ENCODE assay signal across 21 cellular contexts in genomic region chr2:96864343-96865091, GRCh38. TPM values are rescaled to one million over a fixed set of nuclear protein-coding genes. Genes with fewer than 3 reads are reported as not detected.
DNase-seq lines count a peak whose midpoint lies in the region; ATAC-seq, FAIRE-seq and TF ChIP-seq lines count a peak whose summit lies in the region.
"Had no signal": no experiment of that assay in that cellular context is flagged by ENCODE, and none has a peak within 500 bp of the region (broad histone marks: within the 10 kb centered on the region; RNA-seq: fewer than 3 reads in every experiment).

No MANE protein-coding gene starts in this region.

- H3K36me3 Mint-ChIP-seq in CD14-positive monocyte, result peaks cover 24 to 27% of the 10 kb centered on the region in 2 donors
- H3K36me3 Mint-ChIP-seq in activated T-cell treated with anti-CD3 and anti-CD28 coated beads, Interleukin-2, amount 50 U/mL, for 72 hours (ENCODE audit: insufficient read depth in 2 of 2), result peaks cover 4% of the 10 kb centered on the region in 2 donors

- H3K9ac ChIP-seq in GM12878 (ENCODE audit: control insufficient read depth, insufficient read depth, low read length), result no peak overlapping the region
- no peak overlapping the region for H3K9ac ChIP-seq in rectal smooth muscle tissue (ENCODE audit: low read length)

- TF ChIP-seq EP300 in GM12878 (IDR thresholded peaks at IDR 0.05; ENCODE audit: borderline replicate concordance in 1 of 2, control insufficient read depth in 1 of 2, low read depth in 2 of 2, low read length in 2 of 2), result no peak

- no peak overlapping the region for H3K4me3 Mint-ChIP-seq in CD14-positive monocyte
- H3K4me3 Mint-ChIP-seq in activated T-cell treated with anti-CD3 and anti-CD28 coated beads, Interleukin-2, amount 50 U/mL, for 72 hours, result no peak overlapping the region
- H3K4me3 Mint-ChIP-seq: T-helper 17 cell had no signal

- TF ChIP-seq CTCF in CD14-positive monocyte (IDR thresholded peaks at IDR 0.05), result no peak
- no peak for TF ChIP-seq CTCF in GM12878 (IDR thresholded peaks at IDR 0.05 in 2 of 3, conservative IDR thresholded peaks at IDR 0.05 in 1 of 3; ENCODE audit: control insufficient read depth in 2 of 3, extremely low read depth in 1 of 3, insufficient read depth in 1 of 3, low read depth in 3 of 3, low read length in 3 of 3)
- TF ChIP-seq CTCF in vagina (IDR thresholded peaks at IDR 0.05), result no peak

- H3K9me3 Mint-ChIP-seq in CD14-positive monocyte, result peaks cover 0 to 3% (median 0%) of the 10 kb centered on the region in 7 donors
- no peaks in the 10 kb centered on the region for H3K9me3 Mint-ChIP-seq in activated T-cell treated with anti-CD3 and anti-CD28 coated beads, Interleukin-2, amount 50 U/mL, for 72 hours

- H3K4me1 ChIP-seq in GM12878 (ENCODE audit: control insufficient read depth, insufficient read depth, low read length) (peaks cover 8% of the 10 kb centered on the region), rectal smooth muscle tissue (ENCODE audit: control insufficient read depth, insufficient read depth, low read length) (peaks cover 23% of the 10 kb centered on the region), vagina (peaks cover 46% of the 10 kb centered on the region)

- RAD21 ChIA-PET in GM12878 (lab: Charles Lee; ENCODE audit: unreplicated experiment), result no interaction called here

- H3K4me3 ChIP-seq in GM12878 (no peak overlapping the region), rectal smooth muscle tissue (ENCODE audit: low read length) (no peak overlapping the region), vagina (no peak overlapping the region)
- H3K4me3 ChIP-seq: adrenal gland had no signal

- TF ChIP-seq POLR2A in GM12878 (IDR thresholded peaks at IDR 0.05; ENCODE audit: low read depth, low read length), result no peak; the same call in 1 of the 2 replicates
- no peak for TF ChIP-seq POLR2A in vagina (IDR thresholded peaks at IDR 0.05)

- H3K27ac ChIP-seq in GM12878 (ENCODE audit: control insufficient read depth, insufficient read depth), result no peak overlapping the region
- peak overlapping the region; percentile 19 for H3K27ac ChIP-seq in rectal smooth muscle tissue (ENCODE audit: low read depth, low read length)
- H3K27ac ChIP-seq in vagina, result no peak overlapping the region
- H3K27ac ChIP-seq: C4-2B had no signal

- H3K36me3 ChIP-seq in GM12878 (ENCODE audit: control insufficient read depth in 2 of 2, insufficient read depth in 2 of 2, low read length in 1 of 2), result peaks cover 11 to 30% of the 10 kb centered on the region in 2 experiments; a peak in 3 of 4 replicates
- H3K36me3 ChIP-seq in rectal smooth muscle tissue (ENCODE audit: control insufficient read depth, insufficient read depth, low read length), result peaks cover 53% of the 10 kb centered on the region
- H3K36me3 ChIP-seq in vagina, result peaks cover 0 to 61% of the 10 kb centered on the region in 2 donors

- no peak for TF ChIP-seq RAD21 in GM12878 (IDR thresholded peaks at IDR 0.05; ENCODE audit: insufficient read depth, low read depth, low read length)

- POLR2A ChIA-PET in GM12878 (lab: Charles Lee), result no interaction called here

- no peak overlapping the region for H3K4me2 ChIP-seq in GM12878 (ENCODE audit: control insufficient read depth, insufficient read depth)

- ATAC-seq in GM12878 (no peak), left ventricle myocardium superior (peak; percentile 48)
- ATAC-seq in activated T-cell treated with anti-CD3 and anti-CD28 coated beads, Interleukin-2, amount 50 U/mL, for 72 hours (replicated peaks in 1 of 2), result no peak
- ATAC-seq: Panc1, T-helper 17 cell had no signal

- H4K20me1 ChIP-seq in GM12878 (ENCODE audit: control insufficient read depth, insufficient read depth), result no peaks in the 10 kb centered on the region

- peak; percentile 27 for DNase-seq in CD14-positive monocyte (ENCODE audit: low spot score)
- no peak for DNase-seq in GM12878 (ENCODE audit: low read depth, low spot score)
- DNase-seq in left ventricle myocardium superior, result peak; percentile 92
- DNase-seq in NCI-H774 (lab: John Stamatoyannopoulos, UW), result no peak
- no peak for DNase-seq in vagina (ENCODE audit: extremely low spot score in 2 of 2)
- DNase-seq in NCI-H2171 (lab: John Stamatoyannopoulos, UW), result no peak
- DNase-seq in activated T-cell treated with anti-CD3 and anti-CD28 coated beads, Interleukin-2, amount 50 U/mL, for 72 hours, result no peak
- DNase-seq: ACHN; activated effector memory CD4-positive, alpha-beta T cell treated with anti-CD3 and anti-CD28 coated beads, Interleukin-2, amount 50 U/mL, for 16 hours; adrenal gland; DMS 273 treated with DMSO at 0.1 percent for 48 hours; GOT3; NCI-H1694 treated with DMSO at 0.1 percent for 48 hours; NCI-H446; NK-92 treated with Interleukin-12 subunit alpha and Interleukin-12 subunit beta, amount 100 ng/mL, for 24 hours; T-helper 17 cell had no signal

- H3K27me3 ChIP-seq in GM12878 (replicated peaks in 1 of 2; ENCODE audit: control insufficient read depth in 2 of 2, insufficient read depth in 2 of 2, low read length in 1 of 2) (no peaks in the 10 kb centered on the region), rectal smooth muscle tissue (ENCODE audit: control insufficient read depth, insufficient read depth, low read length) (no peaks in the 10 kb centered on the region), vagina (no peaks in the 10 kb centered on the region)
- H3K27me3 ChIP-seq: adrenal gland had no signal

- no TSS peak for BruUV-seq in GM12878 (replicated peaks; lab: Mats Ljungman, UMichigan)

- SMC1A ChIA-PET in GM12878 (lab: Charles Lee; ENCODE audit: uncharacterized antibody, unreplicated experiment), result no interaction called here

- in situ Hi-C loops in GM12878 (cut with MboI), result no loop called here

- no peak overlapping the region for H2AFZ ChIP-seq in GM12878 (ENCODE audit: control insufficient read depth, low read depth, low read length)

- no peak overlapping the region for H3K27ac Mint-ChIP-seq in CD14-positive monocyte
- H3K27ac Mint-ChIP-seq in activated T-cell treated with anti-CD3 and anti-CD28 coated beads, Interleukin-2, amount 50 U/mL, for 72 hours, result no peak overlapping the region
- H3K27ac Mint-ChIP-seq: T-helper 17 cell had no signal

- intact Hi-C loops in CD14-positive monocyte (cut with micrococcal nuclease) (no loop called here), GM12878 (cut with micrococcal nuclease; ENCODE audit: unreplicated experiment) (loop anchor here (5.0 kb wide), 1 partner anchor 227 kb away; the partner anchor contains the start of gene KANSL3), left ventricle myocardium superior (cut with micrococcal nuclease) (no loop called here), vagina (cut with DNase I) (no loop called here)

- CTCF ChIA-PET in GM12878 (lab: Yijun Ruan, JAX), result interaction anchor here (1.4 kb wide), 1 partner anchor 9 kb away, joined by 5 read pairs; no protein-coding TSS in a partner anchor

- peaks cover 37 to 84% (median 48%) of the 10 kb centered on the region in 3 donors for H3K27me3 Mint-ChIP-seq in CD14-positive monocyte (ENCODE audit: low read depth in 3 of 3)
- no peaks in the 10 kb centered on the region for H3K27me3 Mint-ChIP-seq in activated T-cell treated with anti-CD3 and anti-CD28 coated beads, Interleukin-2, amount 50 U/mL, for 72 hours (ENCODE audit: low read depth)
- H3K27me3 Mint-ChIP-seq: T-helper 17 cell had no signal

- H3K4me1 Mint-ChIP-seq in CD14-positive monocyte, result peaks cover 56% of the 10 kb centered on the region
- peaks cover 23% of the 10 kb centered on the region for H3K4me1 Mint-ChIP-seq in activated T-cell treated with anti-CD3 and anti-CD28 coated beads, Interleukin-2, amount 50 U/mL, for 72 hours (ENCODE audit: low read depth)

- peaks cover 35% of the 10 kb centered on the region for H3K79me2 ChIP-seq in GM12878 (ENCODE audit: control insufficient read depth, insufficient read depth, low read length)

- WGBS in GM12878 (ENCODE audit: insufficient coverage, insufficient replicate concordance, low lambda C conversion rate, missing lambda C conversion rate), result 95% methylated on average over 25 of the region's 25 CpGs

- no peaks in the 10 kb centered on the region for H3K9me3 ChIP-seq in GM12878 (replicated peaks; ENCODE audit: control insufficient read depth, insufficient read depth, low read length)
- H3K9me3 ChIP-seq in vagina, result no peaks in the 10 kb centered on the region
- H3K9me3 ChIP-seq: adrenal gland had no signal

- no peak for FAIRE-seq in GM12878 (lab: Jason Lieb, UNC)
- FAIRE-seq: bronchial epithelial cell, GM12892 had no signal

RNA-seq across cellular contexts. Expression of gene SEMA4C, which starts 5.4 kb away (rescaled TPM):
- polyA plus RNA-seq in CD14-positive monocyte (under 1 TPM; 0.08 to 0.21 TPM), GM12878 (2011; rRNA removed) (10.6 and 20.8 TPM in 2 replicates), GM12878 (2014; fragmentation: Illumina TruSeq; extraction: Trizol) (3.8 and 6.5 TPM in 2 replicates), GM12878 (2014; fragmentation: Nextera tagmentation; extraction: Ambion mirVana) (under 1 TPM; 0.06 to 0.18 TPM), GM12878 (2014; rRNA removed) (17.5 and 18.0 TPM in 2 replicates), GM12878 (2016; fragmentation: Nextera tagmentation; extraction: Ambion mirVana) (1 to 10 TPM; 5.3 to 6.4 TPM)
- total RNA-seq in GM12878 (2013; cell fraction: nucleolus; rRNA removed), result 47.1 and 54.6 TPM in 2 replicates
- total RNA-seq in GM12878 (2014; rRNA removed) (15.8 and 16.5 TPM in 2 replicates), GM12878 (2014; rRNA removed; fragmentation: Illumina TruSeq; extraction: Trizol) (6.3 and 7.2 TPM in 2 replicates), GM12878 (2021) (21.6 and 26.1 TPM in 2 replicates), left ventricle myocardium superior (17.0 TPM), vagina (60.6 TPM)
- polyA plus RNA-seq in GM12878 (2011; ENCODE audit: low read depth), result 4.8 TPM
- 19.6 and 26.6 TPM in 2 replicates for polyA plus RNA-seq in GM12878 (2011; cell fraction: cytosol; rRNA removed)
- polyA plus RNA-seq in GM12878 (2011; cell fraction: nucleus; rRNA removed), result 81.6 and 88.9 TPM in 2 replicates
- 10.6 and 12.7 TPM in 2 replicates for polyA plus RNA-seq in GM12878 (2012)
- 26.9 and 31.0 TPM in 2 replicates for polyA minus RNA-seq in GM12878 (2011; rRNA and poly(A)+ RNA removed)
- 13.6 and 15.0 TPM in 2 replicates for polyA minus RNA-seq in GM12878 (2011; cell fraction: cytosol; rRNA and poly(A)+ RNA removed)
- 14.1 and 24.3 TPM in 2 replicates for polyA minus RNA-seq in GM12878 (2011; cell fraction: nucleus; rRNA and poly(A)+ RNA removed)
- 10 to 100 TPM; 16.0 to 22.2 TPM for total RNA-seq in activated T-cell treated with anti-CD3 and anti-CD28 coated beads, Interleukin-2, amount 50 U/mL, for 72 hours

RNA-seq across cellular contexts. Expression of gene ANKRD39, which starts 6.7 kb away (rescaled TPM):
- 1 to 10 TPM; 9.0 to 9.7 TPM for polyA plus RNA-seq in CD14-positive monocyte
- total RNA-seq in GM12878 (2013; cell fraction: nucleolus; rRNA removed), result 24.3 and 25.0 TPM in 2 replicates
- total RNA-seq in GM12878 (2014; rRNA removed), result 30.0 and 32.1 TPM in 2 replicates
- 11.2 and 11.5 TPM in 2 replicates for total RNA-seq in GM12878 (2014; rRNA removed; fragmentation: Illumina TruSeq; extraction: Trizol)
- 23.0 and 24.9 TPM in 2 replicates for total RNA-seq in GM12878 (2021)
- polyA plus RNA-seq in GM12878 (2011; ENCODE audit: low read depth), result 8.5 TPM
- polyA plus RNA-seq in GM12878 (2011; rRNA removed), result 9.1 and 18.6 TPM in 2 replicates
- polyA plus RNA-seq in GM12878 (2011; cell fraction: cytosol; rRNA removed), result 18.4 and 28.0 TPM in 2 replicates
- polyA plus RNA-seq in GM12878 (2011; cell fraction: nucleus; rRNA removed), result 25.2 and 29.1 TPM in 2 replicates
- 16.2 and 19.1 TPM in 2 replicates for polyA plus RNA-seq in GM12878 (2012)
- polyA plus RNA-seq in GM12878 (2014; fragmentation: Illumina TruSeq; extraction: Trizol), result 1.8 and 7.4 TPM in 2 replicates
- polyA plus RNA-seq in GM12878 (2014; fragmentation: Nextera tagmentation; extraction: Ambion mirVana), result 10 to 100 TPM; 18.0 to 22.5 TPM
- polyA plus RNA-seq in GM12878 (2014; rRNA removed), result 31.8 and 37.9 TPM in 2 replicates
- 10 to 100 TPM; 30.3 to 36.2 TPM for polyA plus RNA-seq in GM12878 (2016; fragmentation: Nextera tagmentation; extraction: Ambion mirVana)
- 7.2 and 13.4 TPM in 2 replicates for polyA minus RNA-seq in GM12878 (2011; rRNA and poly(A)+ RNA removed)
- polyA minus RNA-seq in GM12878 (2011; cell fraction: cytosol; rRNA and poly(A)+ RNA removed), result 4.2 and 4.8 TPM in 2 replicates
- 4.8 and 9.9 TPM in 2 replicates for polyA minus RNA-seq in GM12878 (2011; cell fraction: nucleus; rRNA and poly(A)+ RNA removed)
- 16.1 TPM for total RNA-seq in left ventricle myocardium superior
- total RNA-seq in vagina, result 20.4 TPM
- total RNA-seq in activated T-cell treated with anti-CD3 and anti-CD28 coated beads, Interleukin-2, amount 50 U/mL, for 72 hours, result 10 to 100 TPM; 16.5 to 17.2 TPM

RNA-seq across cellular contexts. Expression of gene ANKRD23, which starts 20.7 kb away (rescaled TPM):
- polyA plus RNA-seq in CD14-positive monocyte, result not detected
- 12.3 and 15.0 TPM in 2 replicates for total RNA-seq in GM12878 (2013; cell fraction: nucleolus; rRNA removed)
- total RNA-seq in GM12878 (2014; rRNA removed), result 2.7 and 3.3 TPM in 2 replicates
- total RNA-seq in GM12878 (2014; rRNA removed; fragmentation: Illumina TruSeq; extraction: Trizol), result 2.6 and 2.8 TPM in 2 replicates
- total RNA-seq in GM12878 (2021), result 3.5 and 3.9 TPM in 2 replicates
- polyA plus RNA-seq in GM12878 (2011; ENCODE audit: low read depth), result 1.00 TPM
- polyA plus RNA-seq in GM12878 (2011; rRNA removed), result 1.7 and 2.3 TPM in 2 replicates
- polyA plus RNA-seq in GM12878 (2011; cell fraction: cytosol; rRNA removed), result 1.1 and 2.2 TPM in 2 replicates
- polyA plus RNA-seq in GM12878 (2011; cell fraction: nucleus; rRNA removed), result 17.6 and 25.2 TPM in 2 replicates
- 2.0 and 2.6 TPM in 2 replicates for polyA plus RNA-seq in GM12878 (2012)
- polyA plus RNA-seq in GM12878 (2014; fragmentation: Illumina TruSeq; extraction: Trizol), result 1.5 and 2.0 TPM in 2 replicates
- under 1 TPM; 0.34 to 0.77 TPM for polyA plus RNA-seq in GM12878 (2014; fragmentation: Nextera tagmentation; extraction: Ambion mirVana)
- 5.3 and 6.2 TPM in 2 replicates for polyA plus RNA-seq in GM12878 (2014; rRNA removed)
- 1 to 10 TPM; 2.6 to 2.8 TPM for polyA plus RNA-seq in GM12878 (2016; fragmentation: Nextera tagmentation; extraction: Ambion mirVana)
- polyA minus RNA-seq in GM12878 (2011; rRNA and poly(A)+ RNA removed), result 1.6 and 1.9 TPM in 2 replicates
- 0.94 TPM in 1 of 2 replicates, not detected in the other for polyA minus RNA-seq in GM12878 (2011; cell fraction: cytosol; rRNA and poly(A)+ RNA removed)
- polyA minus RNA-seq in GM12878 (2011; cell fraction: nucleus; rRNA and poly(A)+ RNA removed), result 3.1 and 4.7 TPM in 2 replicates
- total RNA-seq in left ventricle myocardium superior, result 5.5 TPM
- total RNA-seq in vagina, result 0.98 TPM
- 1 to 10 TPM; 4.4 to 5.7 TPM for total RNA-seq in activated T-cell treated with anti-CD3 and anti-CD28 coated beads, Interleukin-2, amount 50 U/mL, for 72 hours

RNA-seq across cellular contexts. Expression of gene CNNM3, which starts 48.4 kb away (rescaled TPM):
- polyA plus RNA-seq in CD14-positive monocyte, result 1 to 10 TPM; 1.2 to 4.9 TPM
- 20.3 and 22.8 TPM in 2 replicates for total RNA-seq in GM12878 (2013; cell fraction: nucleolus; rRNA removed)
- 4.0 and 4.7 TPM in 2 replicates for total RNA-seq in GM12878 (2014; rRNA removed)
- total RNA-seq in GM12878 (2014; rRNA removed; fragmentation: Illumina TruSeq; extraction: Trizol), result 2.8 and 3.2 TPM in 2 replicates
- 14.3 and 14.9 TPM in 2 replicates for total RNA-seq in GM12878 (2021)
- polyA plus RNA-seq in GM12878 (2011; ENCODE audit: low read depth), result 3.6 TPM
- polyA plus RNA-seq in GM12878 (2011; rRNA removed), result 3.2 and 9.6 TPM in 2 replicates
- polyA plus RNA-seq in GM12878 (2011; cell fraction: cytosol; rRNA removed), result 12.6 and 16.8 TPM in 2 replicates
- 28.6 and 33.7 TPM in 2 replicates for polyA plus RNA-seq in GM12878 (2011; cell fraction: nucleus; rRNA removed)
- 7.6 and 8.5 TPM in 2 replicates for polyA plus RNA-seq in GM12878 (2012)
- 1.8 and 7.9 TPM in 2 replicates for polyA plus RNA-seq in GM12878 (2014; fragmentation: Illumina TruSeq; extraction: Trizol)
- polyA plus RNA-seq in GM12878 (2014; fragmentation: Nextera tagmentation; extraction: Ambion mirVana), result 1 to 10 TPM in 1 of 2 experiments, under 1 TPM in 1; 0.72 to 1.9 TPM
- 7.6 and 9.5 TPM in 2 replicates for polyA plus RNA-seq in GM12878 (2014; rRNA removed)
- polyA plus RNA-seq in GM12878 (2016; fragmentation: Nextera tagmentation; extraction: Ambion mirVana), result 1 to 10 TPM; 2.6 to 3.0 TPM
- 15.1 and 29.7 TPM in 2 replicates for polyA minus RNA-seq in GM12878 (2011; rRNA and poly(A)+ RNA removed)
- polyA minus RNA-seq in GM12878 (2011; cell fraction: cytosol; rRNA and poly(A)+ RNA removed), result 14.7 and 16.7 TPM in 2 replicates
- polyA minus RNA-seq in GM12878 (2011; cell fraction: nucleus; rRNA and poly(A)+ RNA removed), result 10.8 and 21.8 TPM in 2 replicates
- 16.8 TPM for total RNA-seq in left ventricle myocardium superior
- total RNA-seq in vagina, result 16.5 TPM
- total RNA-seq in activated T-cell treated with anti-CD3 and anti-CD28 coated beads, Interleukin-2, amount 50 U/mL, for 72 hours, result 10 to 100 TPM; 20.7 to 27.9 TPM

Comparison
In these comparisons a context has a peak if more than half of its experiments do, and no peak if none do; other contexts are left out.
1. DNase-seq: peak in CD14-positive monocyte (single experiment) and left ventricle myocardium superior (single experiment); none in GM12878 (single experiment), NCI-H774 (single experiment), vagina (0 of 2), NCI-H2171 (single experiment) and activated T-cell treated with anti-CD3 and anti-CD28 coated beads, Interleukin-2, amount 50 U/mL, for 72 hours (0 of 2).